27 cellular contexts compared by ENCODE assay signal in genomic region chr11:252666-253065, GRCh38. TPM values are rescaled to one million over a fixed set of nuclear protein-coding genes. Genes with fewer than 3 reads are reported as not detected.
DNase-seq lines count a peak whose midpoint lies in the region; ATAC-seq and TF ChIP-seq lines count a peak whose summit lies in the region.
"Had no signal": no experiment of that assay in that cellular context is flagged by ENCODE, and none has a peak within 500 bp of the region (broad histone marks: within the 10 kb centered on the region; RNA-seq: fewer than 3 reads in every experiment).

No MANE protein-coding gene starts in this region.

- H3K27me3 Mint-ChIP-seq in CD8-positive, alpha-beta T cell (ENCODE audit: low read depth), result no peaks in the 10 kb centered on the region
- no peaks in the 10 kb centered on the region for H3K27me3 Mint-ChIP-seq in stimulated activated memory B cell treated with anti-CD40 and anti-IgM and Interleukin-4, amounts not matched to agents 10 μg/mL and 1 μg/mL and 100 μg/mL, for 72 hours
- H3K27me3 Mint-ChIP-seq: CD4-positive, alpha-beta memory T cell had no signal

- H3K9me3 Mint-ChIP-seq in CD8-positive, alpha-beta T cell, result no peaks in the 10 kb centered on the region
- H3K9me3 Mint-ChIP-seq in stimulated activated memory B cell treated with anti-CD40 and anti-IgM and Interleukin-4, amounts not matched to agents 10 μg/mL and 1 μg/mL and 100 μg/mL, for 72 hours, result peaks cover 5% of the 10 kb centered on the region
- H3K9me3 Mint-ChIP-seq: CD4-positive, alpha-beta memory T cell had no signal

- H3K36me3 Mint-ChIP-seq in CD8-positive, alpha-beta T cell, result peaks cover 59% of the 10 kb centered on the region
- H3K36me3 Mint-ChIP-seq in stimulated activated memory B cell treated with anti-CD40 and anti-IgM and Interleukin-4, amounts not matched to agents 10 μg/mL and 1 μg/mL and 100 μg/mL, for 72 hours, result peaks cover 51% of the 10 kb centered on the region

- CTCF ChIA-PET in CD8-positive, alpha-beta T cell (lab: Charles Lee), result interaction anchor here (1.6 to 7.5 kb wide), 6 partner anchors 11 to 109 kb away, joined by 4 to 117 read pairs (median 46); partner anchors contain the start of genes IFITM2 and NLRP6
- CTCF ChIA-PET in PC-3 (lab: Charles Lee) (no interaction called here), mammary epithelial cell (lab: Charles Lee; ENCODE audit: low non-redundant PET) (no interaction called here)

- in situ Hi-C loops in mammary epithelial cell (cut with MboI; ENCODE audit: low sequenced_read_pairs in 2 of 2), result no loop called here

- peak overlapping the region; percentile 13 for H3K27ac Mint-ChIP-seq in CD8-positive, alpha-beta T cell
- peak overlapping the region; percentile 78 for H3K27ac Mint-ChIP-seq in stimulated activated memory B cell treated with anti-CD40 and anti-IgM and Interleukin-4, amounts not matched to agents 10 μg/mL and 1 μg/mL and 100 μg/mL, for 72 hours

- H3K79me2 ChIP-seq in PC-3 (ENCODE audit: low read length) (no peaks in the 10 kb centered on the region), mammary epithelial cell (ENCODE audit: insufficient read depth, low read length) (no peaks in the 10 kb centered on the region)

- dilution Hi-C loops in mammary epithelial cell (cut with HindIII; ENCODE audit: low sequenced_read_pairs), result loop anchor here (5.0 to 10.0 kb wide), 3 partner anchors 82 to 200 kb away; partner anchors contain the start of gene PTDSS2

- H3K9me3 ChIP-seq in CD8-positive, alpha-beta T cell (ENCODE audit: low read length), result no peaks in the 10 kb centered on the region
- H3K9me3 ChIP-seq in PC-3 (ENCODE audit: low read length) (no peaks in the 10 kb centered on the region), mammary epithelial cell (replicated peaks; ENCODE audit: insufficient read depth, low read length) (no peaks in the 10 kb centered on the region)
- H3K9me3 ChIP-seq: HAP-1, SJCRH30 had no signal

- H3K4me3 Mint-ChIP-seq in CD8-positive, alpha-beta T cell, result no peak overlapping the region
- no peak overlapping the region for H3K4me3 Mint-ChIP-seq in stimulated activated memory B cell treated with anti-CD40 and anti-IgM and Interleukin-4, amounts not matched to agents 10 μg/mL and 1 μg/mL and 100 μg/mL, for 72 hours

- no peaks in the 10 kb centered on the region for H4K20me1 ChIP-seq in PC-3 (ENCODE audit: low read length)
- H4K20me1 ChIP-seq in mammary epithelial cell (ENCODE audit: insufficient read depth, low read length), result no peaks in the 10 kb centered on the region

- H3K4me1 Mint-ChIP-seq in CD8-positive, alpha-beta T cell (ENCODE audit: low read depth), result peaks cover 12% of the 10 kb centered on the region
- H3K4me1 Mint-ChIP-seq in stimulated activated memory B cell treated with anti-CD40 and anti-IgM and Interleukin-4, amounts not matched to agents 10 μg/mL and 1 μg/mL and 100 μg/mL, for 72 hours, result peaks cover 28% of the 10 kb centered on the region

- peaks cover 45% of the 10 kb centered on the region for H3K36me3 ChIP-seq in CD8-positive, alpha-beta T cell (ENCODE audit: insufficient read depth, low read length)
- H3K36me3 ChIP-seq in PC-3 (ENCODE audit: low read depth, low read length) (peaks cover 30% of the 10 kb centered on the region), mammary epithelial cell (ENCODE audit: insufficient read depth, low read length) (peaks cover 32% of the 10 kb centered on the region)

- POLR2A ChIA-PET in CD8-positive, alpha-beta T cell (lab: Charles Lee), result interaction anchor here (0.9 to 3.8 kb wide), 4 partner anchors 10 to 29 kb away, joined by 3 to 54 read pairs (median 4); no protein-coding TSS in a partner anchor
- POLR2A ChIA-PET in PC-3 (lab: Charles Lee; ENCODE audit: unreplicated experiment), result no interaction called here

- H3F3A ChIP-seq in PC-3 (ENCODE audit: low read length, unreplicated experiment), result no peaks in the 10 kb centered on the region

- TF ChIP-seq CTCF in CD8-positive, alpha-beta T cell (IDR thresholded peaks at IDR 0.05), result no peak
- TF ChIP-seq CTCF in PC-3 (conservative IDR thresholded peaks at IDR 0.05; ENCODE audit: low read depth, low read length) (no peak), mammary epithelial cell (conservative IDR thresholded peaks at IDR 0.05 in 1 of 2, IDR thresholded peaks at IDR 0.05 in 1 of 2; ENCODE audit: extremely low read depth in 1 of 2, insufficient read depth in 1 of 2, low read depth in 1 of 2, low read length in 2 of 2) (no peak)

- H3K9me2 ChIP-seq in PC-3 (replicated peaks; ENCODE audit: low read length), result no peaks in the 10 kb centered on the region

- no peak for ATAC-seq in CD8-positive, alpha-beta T cell
- ATAC-seq in PC-3 (no peak), HG02852 (IDR thresholded peaks at IDR 0.05; ENCODE audit: unreplicated experiment) (no peak)
- ATAC-seq in stimulated activated memory B cell treated with anti-CD40 and anti-IgM and Interleukin-4, amounts not matched to agents 10 μg/mL and 1 μg/mL and 100 μg/mL, for 72 hours, result no peak
- ATAC-seq: HepG2, SK-N-SH treated with all-trans-retinoic acid at 6 μM for 48 hours had no signal

- DNase-seq in CD8-positive, alpha-beta T cell, result no peak
- DNase-seq in PC-3 (no peak), mammary epithelial cell (no peak), NCI-H226 (no peak), NCI-H2227 (lab: John Stamatoyannopoulos, UW; ENCODE audit: unreplicated experiment) (no peak)
- DNase-seq: AML-193; C1 segment of cervical spinal cord; CD4-positive, alpha-beta memory T cell; DMS79 treated with DMSO at 0.1 percent for 48 hours; GF-D8; GOT3; Kasumi-1; MV-4-11; NCI-H1105 treated with DMSO at 0.1 percent for 48 hours; NCI-H146; NCI-H1930; NCI-H2227 treated with DMSO at 0.1 percent for 48 hours; NCI-H510A; NCI-H69; SJCRH30 had no signal

- no peak overlapping the region for H3K4me3 ChIP-seq in CD8-positive, alpha-beta T cell (ENCODE audit: low read depth, low read length)
- H3K4me3 ChIP-seq in PC-3 (ENCODE audit: low read length) (no peak overlapping the region), mammary epithelial cell (replicated peaks in 1 of 3; ENCODE audit: insufficient read depth in 1 of 3, low read depth in 2 of 3, low read length in 3 of 3) (no peak overlapping the region)
- H3K4me3 ChIP-seq: HAP-1, SJCRH30 had no signal

- no peaks in the 10 kb centered on the region for H3K27me3 ChIP-seq in CD8-positive, alpha-beta T cell (ENCODE audit: insufficient read depth, low read length)
- H3K27me3 ChIP-seq in PC-3 (ENCODE audit: low read length) (no peaks in the 10 kb centered on the region), mammary epithelial cell (ENCODE audit: insufficient read depth, low read length) (no peaks in the 10 kb centered on the region)
- H3K27me3 ChIP-seq: SJCRH30 had no signal

- intact Hi-C loops in CD8-positive, alpha-beta T cell (cut with DNase I, micrococcal nuclease), result loop anchor here in 1 of 2 experiments (5.0 kb wide), 1 partner anchor 35 kb away; the partner anchor contains the start of gene PGGHG
- intact Hi-C loops in PC-3 (cut with micrococcal nuclease), result no loop called here
- intact Hi-C loops in mammary epithelial cell (cut with micrococcal nuclease), result no loop called here

- BruUV-seq in PC-3 (replicated peaks; lab: Mats Ljungman, UMichigan) (TSS peak; percentile 61), mammary epithelial cell (replicated peaks; lab: Mats Ljungman, UMichigan) (TSS peak; percentile 66)

- H2AFZ ChIP-seq in PC-3 (ENCODE audit: low read length) (no peak overlapping the region), mammary epithelial cell (ENCODE audit: low read depth, low read length) (no peak overlapping the region)

- no peak overlapping the region for H3K9ac ChIP-seq in PC-3 (ENCODE audit: low read length)
- no peak overlapping the region for H3K9ac ChIP-seq in mammary epithelial cell (ENCODE audit: insufficient read depth, low read length)

- H3K4me2 ChIP-seq in PC-3 (ENCODE audit: low read length) (no peak overlapping the region), mammary epithelial cell (ENCODE audit: insufficient read depth, low read depth, low read length) (no peak overlapping the region)

- 100% methylated on average over 6 of the region's 8 CpGs for WGBS in mammary epithelial cell (ENCODE audit: low coverage, missing lambda C conversion rate)

- peaks cover 5% of the 10 kb centered on the region for H3K4me1 ChIP-seq in CD8-positive, alpha-beta T cell (ENCODE audit: insufficient read depth, low read length)
- H3K4me1 ChIP-seq in PC-3 (ENCODE audit: insufficient read depth, low read length) (no peaks in the 10 kb centered on the region), mammary epithelial cell (ENCODE audit: insufficient read depth, low read length) (no peaks in the 10 kb centered on the region)
- H3K4me1 ChIP-seq: SJCRH30 had no signal

- H3K27ac ChIP-seq in CD8-positive, alpha-beta T cell (ENCODE audit: low read depth, low read length), result no peak overlapping the region
- H3K27ac ChIP-seq in PC-3 (ENCODE audit: low read length) (no peak overlapping the region), mammary epithelial cell (ENCODE audit: insufficient read depth, low read depth, low read length) (no peak overlapping the region)
- H3K27ac ChIP-seq: SJCRH30 had no signal

RNA-seq across cellular contexts. Expression of gene PSMD13, which starts 15.9 kb away (rescaled TPM):
- 10 to 100 TPM; 74.3 to 82.8 TPM for total RNA-seq in CD8-positive, alpha-beta T cell
- total RNA-seq in PC-3 (2014; rRNA removed) (226 and 255 TPM in 2 replicates), mammary epithelial cell (100 to 1,000 TPM in 1 of 2 donors, 10 to 100 TPM in 1; 89.5 to 133 TPM)
- polyA plus RNA-seq in mammary epithelial cell, result 217 TPM
- polyA minus RNA-seq in mammary epithelial cell, result 160 TPM

RNA-seq across cellular contexts. Expression of gene SIRT3, which starts 16.5 kb away (rescaled TPM):
- total RNA-seq in CD8-positive, alpha-beta T cell, result 10 to 100 TPM; 12.9 to 14.7 TPM
- 13.8 and 23.8 TPM in 2 replicates for total RNA-seq in PC-3 (2014; rRNA removed)
- total RNA-seq in mammary epithelial cell, result 10 to 100 TPM; 12.3 to 14.8 TPM
- 12.1 TPM for polyA plus RNA-seq in mammary epithelial cell
- polyA minus RNA-seq in mammary epithelial cell, result 2.9 TPM

RNA-seq across cellular contexts. Expression of gene NLRP6, which starts 25.5 kb away (rescaled TPM):
- total RNA-seq in CD8-positive, alpha-beta T cell, result 10 to 100 TPM; 24.8 to 26.2 TPM
- total RNA-seq in PC-3 (2014; rRNA removed) (not detected in 2 replicates), mammary epithelial cell (not detected)
- polyA plus RNA-seq in mammary epithelial cell, result not detected
- not detected for polyA minus RNA-seq in mammary epithelial cell
- total RNA-seq: HepG2, HT-29, M059J, SJCRH30 had no signal
- polyA plus RNA-seq: HepG2 had no signal

RNA-seq across cellular contexts. Expression of gene PGGHG, which starts 36.3 kb away (rescaled TPM):
- total RNA-seq in CD8-positive, alpha-beta T cell, result 100 to 1,000 TPM; 902 to 919 TPM
- total RNA-seq in PC-3 (2014; rRNA removed) (10.6 and 12.4 TPM in 2 replicates), mammary epithelial cell (1 to 10 TPM; 2.5 to 7.9 TPM)
- 1.5 TPM for polyA plus RNA-seq in mammary epithelial cell
- polyA minus RNA-seq in mammary epithelial cell, result 2.1 TPM

RNA-seq across cellular contexts. Expression of gene RIC8A, which starts 45.2 kb away (rescaled TPM):
- total RNA-seq in CD8-positive, alpha-beta T cell, result 100 to 1,000 TPM; 165 to 176 TPM
- total RNA-seq in PC-3 (2014; rRNA removed), result 155 and 180 TPM in 2 replicates
- 100 to 1,000 TPM; 112 to 132 TPM for total RNA-seq in mammary epithelial cell
- 119 TPM for polyA plus RNA-seq in mammary epithelial cell
- 317 TPM for polyA minus RNA-seq in mammary epithelial cell

Comparison
In these comparisons a context has a peak if more than half of its experiments do, and no peak if none do; other contexts are left out.
1. RNA of gene NLRP6, which starts 25.5 kb away (total RNA-seq): 24.8 to 26.2 TPM in CD8-positive, alpha-beta T cell; not detected in PC-3 and not detected in mammary epithelial cell; every median in the first group is over 10 times any median in the second.